Comparison of ENCODE assay signal across 7 cellular contexts in genomic region chr10:71218046-71218832, GRCh38. TPM values are rescaled to one million over a fixed set of nuclear protein-coding genes. Genes with fewer than 3 reads are reported as not detected.
A peak's percentile ranks its signal among the peaks of the same experiment; 100 is the strongest.
DNase-seq lines count a peak whose midpoint lies in the region; ATAC-seq and TF ChIP-seq lines count a peak whose summit lies in the region.

No MANE protein-coding gene starts in this region.

- H3K27me3 ChIP-seq in HAP-1 (ENCODE audit: low read depth) (no peaks in the 10 kb centered on the region), hepatocyte (no peaks in the 10 kb centered on the region), smooth muscle cell (ENCODE audit: low read depth) (no peaks in the 10 kb centered on the region), testis (no peaks in the 10 kb centered on the region)

- peak overlapping the region; percentile 50 for H3K4me3 Mint-ChIP-seq in activated CD8-positive, alpha-beta T cell treated with anti-CD3 and anti-CD28 coated beads, Interleukin-2, amount 10 ng/mL, durations not matched to agents 7 days and 5 days

- peaks cover 11% of the 10 kb centered on the region for H3K4me1 Mint-ChIP-seq in activated CD8-positive, alpha-beta T cell treated with anti-CD3 and anti-CD28 coated beads, Interleukin-2, amount 10 ng/mL, durations not matched to agents 7 days and 5 days (ENCODE audit: low read depth)

- H2AFZ ChIP-seq in hepatocyte = no peak overlapping the region
- H2AFZ ChIP-seq in smooth muscle cell (ENCODE audit: low read depth) = no peak overlapping the region

- no peak overlapping the region for H3K27ac Mint-ChIP-seq in activated CD8-positive, alpha-beta T cell treated with anti-CD3 and anti-CD28 coated beads, Interleukin-2, amount 10 ng/mL, durations not matched to agents 7 days and 5 days

- peaks cover 50% of the 10 kb centered on the region for H3F3A ChIP-seq in smooth muscle cell (ENCODE audit: low read depth)

- H3K27ac ChIP-seq in hepatocyte (peak overlapping the region; percentile 78), smooth muscle cell (ENCODE audit: low read depth) (peak overlapping the region; percentile 91), testis (no peak overlapping the region)

- CTCF ChIA-PET in activated CD8-positive, alpha-beta T cell treated with anti-CD3 and anti-CD28 coated beads, Interleukin-2, amount 10 ng/mL, durations not matched to agents 7 days and 5 days (lab: Charles Lee) = interaction anchor here (1.3 kb wide), 1 partner anchor 9 kb away, joined by 4 read pairs; no protein-coding TSS in a partner anchor

- peaks cover 7% of the 10 kb centered on the region for H3K4me1 ChIP-seq in HAP-1
- H3K4me1 ChIP-seq in hepatocyte (ENCODE audit: insufficient read depth) = peaks cover 51% of the 10 kb centered on the region
- peaks cover 54% of the 10 kb centered on the region for H3K4me1 ChIP-seq in smooth muscle cell (ENCODE audit: low read depth)
- H3K4me1 ChIP-seq in testis = peaks cover 22% of the 10 kb centered on the region

- H3K9me2 ChIP-seq in hepatocyte (replicated peaks; ENCODE audit: insufficient read depth) = no peaks in the 10 kb centered on the region

- H3K9me3 ChIP-seq in HAP-1 (no peaks in the 10 kb centered on the region), hepatocyte (ENCODE audit: low read depth) (no peaks in the 10 kb centered on the region), smooth muscle cell (replicated peaks; ENCODE audit: low read depth) (no peaks in the 10 kb centered on the region), testis (no peaks in the 10 kb centered on the region)

- H3K36me3 ChIP-seq in HAP-1 (replicated peaks) (no peaks in the 10 kb centered on the region), hepatocyte (replicated peaks; ENCODE audit: insufficient read depth, low read depth) (no peaks in the 10 kb centered on the region), smooth muscle cell (ENCODE audit: low read depth) (no peaks in the 10 kb centered on the region), testis (ENCODE audit: low read depth, missing control alignments) (no peaks in the 10 kb centered on the region)

- no peaks in the 10 kb centered on the region for H3K9me3 Mint-ChIP-seq in activated CD8-positive, alpha-beta T cell treated with anti-CD3 and anti-CD28 coated beads, Interleukin-2, amount 10 ng/mL, durations not matched to agents 7 days and 5 days (ENCODE audit: insufficient read depth)

- peaks cover 78% of the 10 kb centered on the region for H3K79me2 ChIP-seq in hepatocyte
- peaks cover 99% of the 10 kb centered on the region for H3K79me2 ChIP-seq in smooth muscle cell (ENCODE audit: low read depth)

- no peak for TF ChIP-seq POLR2A in testis (IDR thresholded peaks at IDR 0.05)

- peaks cover 61% of the 10 kb centered on the region for H3K27me3 Mint-ChIP-seq in activated CD8-positive, alpha-beta T cell treated with anti-CD3 and anti-CD28 coated beads, Interleukin-2, amount 10 ng/mL, durations not matched to agents 7 days and 5 days (ENCODE audit: low read depth)

- TF ChIP-seq CTCF in hepatocyte (IDR thresholded peaks at IDR 0.05; ENCODE audit: poor library complexity) (no peak), smooth muscle cell (IDR thresholded peaks at IDR 0.05; ENCODE audit: borderline replicate concordance, insufficient read depth, poor library complexity, severe bottlenecking) (no peak), testis (IDR thresholded peaks at IDR 0.05) (no peak)

- in situ Hi-C loops in HAP-1 (cut with MboI; ENCODE audit: low sequenced_read_pairs) = no loop called here

- POLR2A ChIA-PET in activated CD8-positive, alpha-beta T cell treated with anti-CD3 and anti-CD28 coated beads, Interleukin-2, amount 10 ng/mL, durations not matched to agents 7 days and 5 days (lab: Charles Lee) = no interaction called here

- peak overlapping the region; percentile 96 for H3K4me2 ChIP-seq in hepatocyte
- H3K4me2 ChIP-seq in smooth muscle cell = peak overlapping the region; percentile 94

- WGBS in hepatocyte (ENCODE audit: low lambda C conversion rate, missing lambda C conversion rate) = 57% methylated on average over 5 of the region's 5 CpGs
- 33% methylated on average over 5 of the region's 5 CpGs for WGBS in smooth muscle cell (ENCODE audit: low lambda C conversion rate)
- 57 to 59% methylated on average over 5 of the region's 5 CpGs for WGBS in testis, 2 donors

- H3K4me3 ChIP-seq in HAP-1 = peak overlapping the region; percentile 24; the same call in 1 of the 2 replicates
- no peak overlapping the region for H3K4me3 ChIP-seq in hepatocyte
- peak overlapping the region; percentile 95 for H3K4me3 ChIP-seq in smooth muscle cell
- H3K4me3 ChIP-seq in testis = peak overlapping the region in 1 of 2 donors; percentile 55

- DNase-seq in HAP-1 (ENCODE audit: low spot score in 2 of 2) (no peak), hepatocyte (ENCODE audit: low spot score) (no peak), smooth muscle cell (lab: John Stamatoyannopoulos, UW; ENCODE audit: unreplicated experiment) (no peak), testis (no peak)
- no peak for DNase-seq in activated CD8-positive, alpha-beta T cell treated with anti-CD3 and anti-CD28 coated beads, Interleukin-2, amount 10 ng/mL, durations not matched to agents 7 days and 5 days

- intact Hi-C loops in testis (cut with DNase I; ENCODE audit: low total_unique reads) = loop anchor here (10.0 kb wide), 1 partner anchor 47 kb away; no protein-coding TSS in a partner anchor

- H3K9ac ChIP-seq in smooth muscle cell (ENCODE audit: low read depth) = peak overlapping the region; percentile 80

- no peak for ATAC-seq in activated CD8-positive, alpha-beta T cell treated with anti-CD3 and anti-CD28 coated beads, Interleukin-2, amount 10 ng/mL, durations not matched to agents 7 days and 5 days
- ATAC-seq in HG03354 (IDR thresholded peaks at IDR 0.05; ENCODE audit: poor library complexity, severe bottlenecking, unreplicated experiment) (no peak), HG02759 (IDR thresholded peaks at IDR 0.05; ENCODE audit: unreplicated experiment) (no peak)

- H3K36me3 Mint-ChIP-seq in activated CD8-positive, alpha-beta T cell treated with anti-CD3 and anti-CD28 coated beads, Interleukin-2, amount 10 ng/mL, durations not matched to agents 7 days and 5 days (ENCODE audit: low read depth) = no peaks in the 10 kb centered on the region

- peaks cover 11% of the 10 kb centered on the region for H4K20me1 ChIP-seq in hepatocyte (ENCODE audit: insufficient read depth, poor library complexity, severe bottlenecking)
- peaks cover 100% of the 10 kb centered on the region for H4K20me1 ChIP-seq in smooth muscle cell (ENCODE audit: low read depth)

RNA-seq across cellular contexts. Expression of gene UNC5B, which starts 5.9 kb away (rescaled TPM):
- total RNA-seq in activated CD8-positive, alpha-beta T cell treated with anti-CD3 and anti-CD28 coated beads, Interleukin-2, amount 10 ng/mL, durations not matched to agents 7 days and 5 days = under 1 TPM in 1 of 2 experiments, not detected in 1; 0.05 TPM
- total RNA-seq in hepatocyte = 12.4 and 15.5 TPM in 2 replicates
- polyA plus RNA-seq in hepatocyte = 10.9 and 12.7 TPM in 2 replicates
- total RNA-seq in smooth muscle cell = 89.6 and 92.7 TPM in 2 replicates
- 115 and 142 TPM in 2 replicates for polyA plus RNA-seq in smooth muscle cell
- 10 to 100 TPM; 24.4 to 44.4 TPM for total RNA-seq in testis
- polyA plus RNA-seq in testis (ENCODE audit: insufficient read depth, low read depth, low replicate concordance) = 14.8 TPM

Comparison
In these comparisons a context has a peak if more than half of its experiments do, and no peak if none do; other contexts are left out.
1. H3K27ac ChIP-seq: peak in hepatocyte (single experiment) and smooth muscle cell (single experiment); none in testis (0 of 2).
2. RNA of gene UNC5B, which starts 5.9 kb away (total RNA-seq): 89.6 to 92.7 TPM in smooth muscle cell, 24.4 to 44.4 TPM in testis and 12.4 to 15.5 TPM in hepatocyte; 0.05 TPM in activated CD8-positive, alpha-beta T cell treated with anti-CD3 and anti-CD28 coated beads, Interleukin-2, amount 10 ng/mL, durations not matched to agents 7 days and 5 days; every median in the first group is over 10 times any median in the second.